Comparison of ENCODE assay signal across 28 cellular contexts in genomic region chr3:30073040-30073439, GRCh38.
"Had no signal": no experiment of that assay in that cellular context is flagged by ENCODE, and none has a peak within 500 bp of the region (broad histone marks: within the 10 kb centered on the region; RNA-seq: fewer than 3 reads in every experiment).

No MANE protein-coding gene starts in this region.

- H3K27ac Mint-ChIP-seq: activated CD4-positive, alpha-beta T cell treated with anti-CD3 and anti-CD28 coated beads for 36 hours; activated CD4-positive, alpha-beta T cell treated with anti-CD3 and anti-CD28 coated beads, Interleukin-2, amount 10 ng/mL, durations not matched to agents 7 days and 5 days; activated CD8-positive, alpha-beta T cell treated with anti-CD3 and anti-CD28 coated beads, Interleukin-2, amount 10 ng/mL, durations not matched to agents 7 days and 5 days; activated naive CD4-positive, alpha-beta T cell treated with anti-CD3 and anti-CD28 coated beads, Interleukin-2, amount 50 U/mL, for 72 hours; activated T-cell treated with anti-CD3 and anti-CD28 coated beads, Interleukin-2, amount 50 U/mL, for 24 hours; activated T-helper 2 cell treated with anti-CD3 and anti-CD28 coated beads, Interferon-gamma antibody, Interleukin-2, Interleukin-4, amounts not matched to agents 10 μg/mL and 5 μg/mL and 100 μg/mL, durations not matched to agents 14 hours and 24 hours and 36 hours; IgD-negative memory B cell; T-helper 1 cell treated with Interleukin-12 subunit alpha and Interleukin-12 subunit beta and Interleukin-4 antibody, amounts not matched to agents 30 μg/mL and 1 μg/mL, for 36 hours; T-helper 2 cell treated with Interferon-gamma antibody and Interleukin-4, amounts not matched to agents 5 μg/mL and 100 μg/mL, for 36 hours had no signal

- DNase-seq: activated CD4-positive, alpha-beta T cell treated with anti-CD3 and anti-CD28 coated beads, Interleukin-2, amount 10 ng/mL, durations not matched to agents 7 days and 5 days; activated CD4-positive, alpha-beta T cell treated with anti-CD3 and anti-CD28 coated beads, Interleukin-2, amount 50 U/mL, for 48 hours; activated CD8-positive, alpha-beta T cell treated with anti-CD3 and anti-CD28 coated beads, Interleukin-2, amount 10 ng/mL, durations not matched to agents 7 days and 5 days; activated gamma-delta T cell; activated naive CD4-positive, alpha-beta T cell treated with Interleukin-2 at 50 U/mL for 16 hours; activated T-cell treated with anti-CD3 and anti-CD28 coated beads, Interleukin-2, amount 50 U/mL, for 24 hours; adrenal gland; body of pancreas; Kasumi-1; KBM-7; MG63; NCI-H1048; NCI-H1436; NCI-H1694 treated with DMSO at 0.1 percent for 48 hours; NCI-H2029; NCI-H510A treated with DMSO at 0.1 percent for 48 hours; NCI-H526 treated with DMSO at 0.1 percent for 48 hours; NCI-H82 had no signal

- H3K9me3 ChIP-seq: adrenal gland, body of pancreas, breast epithelium, MG63, SJCRH30, SK-N-SH had no signal

- H3K9me3 Mint-ChIP-seq: activated CD4-positive, alpha-beta T cell treated with anti-CD3 and anti-CD28 coated beads, Interleukin-2, amount 10 ng/mL, durations not matched to agents 7 days and 5 days; activated T-cell treated with anti-CD3 and anti-CD28 coated beads, Interleukin-2, amount 50 U/mL, for 24 hours; T-helper 2 cell treated with Interferon-gamma antibody and Interleukin-4, amounts not matched to agents 5 μg/mL and 100 μg/mL, for 36 hours had no signal

- H3K36me3 ChIP-seq: adrenal gland, breast epithelium, MG63, SJCRH30 had no signal

- H3K4me2 ChIP-seq: SK-N-SH had no signal

- H3K4me1 ChIP-seq: adrenal gland, body of pancreas, breast epithelium, SJCRH30 had no signal

- H3K36me3 Mint-ChIP-seq: activated naive CD4-positive, alpha-beta T cell treated with anti-CD3 and anti-CD28 coated beads, Interleukin-2, amount 50 U/mL, for 72 hours had no signal

- H3K27ac ChIP-seq: adrenal gland, body of pancreas, breast epithelium, SJCRH30 had no signal

- H3K9ac ChIP-seq: SK-N-SH had no signal

- H3K27me3 Mint-ChIP-seq: activated CD4-positive, alpha-beta T cell treated with anti-CD3 and anti-CD28 coated beads for 36 hours; activated CD4-positive, alpha-beta T cell treated with anti-CD3 and anti-CD28 coated beads, Interleukin-2, amount 10 ng/mL, durations not matched to agents 7 days and 5 days; IgD-negative memory B cell had no signal

- H3K4me3 ChIP-seq: adrenal gland, body of pancreas, breast epithelium, MG63, SJCRH30 had no signal

- H3K27me3 ChIP-seq: adrenal gland, body of pancreas, breast epithelium, MG63, SJCRH30 had no signal

- H3K9me2 ChIP-seq: SK-N-SH had no signal

- H3K4me3 Mint-ChIP-seq: activated CD4-positive, alpha-beta T cell treated with anti-CD3 and anti-CD28 coated beads for 36 hours; activated CD4-positive, alpha-beta T cell treated with anti-CD3 and anti-CD28 coated beads, Interleukin-2, amount 10 ng/mL, durations not matched to agents 7 days and 5 days; activated CD8-positive, alpha-beta T cell treated with anti-CD3 and anti-CD28 coated beads, Interleukin-2, amount 10 ng/mL, durations not matched to agents 7 days and 5 days; activated T-cell treated with anti-CD3 and anti-CD28 coated beads, Interleukin-2, amount 50 U/mL, for 24 hours; IgD-negative memory B cell; T-helper 1 cell treated with Interleukin-12 subunit alpha and Interleukin-12 subunit beta and Interleukin-4 antibody, amounts not matched to agents 30 μg/mL and 1 μg/mL, for 36 hours; T-helper 2 cell treated with Interferon-gamma antibody and Interleukin-4, amounts not matched to agents 5 μg/mL and 100 μg/mL, for 36 hours had no signal

- ATAC-seq: activated CD8-positive, alpha-beta T cell treated with anti-CD3 and anti-CD28 coated beads, Interleukin-2, amount 10 ng/mL, durations not matched to agents 7 days and 5 days; body of pancreas; Panc1 had no signal

- H3K4me1 Mint-ChIP-seq: activated CD4-positive, alpha-beta T cell treated with anti-CD3 and anti-CD28 coated beads, Interleukin-2, amount 10 ng/mL, durations not matched to agents 7 days and 5 days; IgD-negative memory B cell had no signal
